In genomic region chr19:16112778-16113177, GRCh38 we compare ENCODE assay signal across 1 cellular context.
A peak's percentile ranks its signal among the peaks of the same experiment; 100 is the strongest.
TF ChIP-seq lines count a peak whose summit lies in the region.

No MANE protein-coding gene starts in this region.

TF ChIP-seq in K562, 482 proteins besides CTCF, POLR2A, EP300 and RAD21 (continued from another document):
- TF ChIP-seq ARID4B (CRISPR knock-in tag; IDR thresholded peaks at IDR 0.05) (0 out of 2 replicates have a peak, but pooled peaks have one; percentile 25), TAL1 (IDR thresholded peaks at IDR 0.05) (peak; percentile 52; the same call in 1 of the 2 replicates), BCOR (IDR thresholded peaks at IDR 0.05) (no peak), MTA1 (IDR thresholded peaks at IDR 0.05; ENCODE audit: borderline replicate concordance) (no peak), ARID1B (IDR thresholded peaks at IDR 0.05) (peak; percentile 61; the same call in 1 of the 2 replicates), WHSC1 (IDR thresholded peaks at IDR 0.05; ENCODE audit: low read length) (no peak), SIN3A (IDR thresholded peaks at IDR 0.05; ENCODE audit: borderline replicate concordance in 2 of 2, control insufficient read depth in 1 of 2, low read depth in 2 of 2, low read length in 2 of 2) (peak in 1 of 2 experiments; percentile 76; a peak in 2 of 4 replicates), KLF10 (CRISPR knock-in tag; IDR thresholded peaks at IDR 0.05) (no peak), SAFB2 (IDR thresholded peaks at IDR 0.05; ENCODE audit: borderline replicate concordance, low read depth, low read length, severe bottlenecking) (no peak), HMGN3 (IDR thresholded peaks at IDR 0.05; ENCODE audit: borderline replicate concordance, extremely low read depth, insufficient read length, low read depth, low read length) (no peak), CHAMP1 (IDR thresholded peaks at IDR 0.05) (no peak)
